In genomic region chr1:93317943-93318342, GRCh38 we compare ENCODE assay signal across 23 cellular contexts.
"Had no signal": no experiment of that assay in that cellular context is flagged by ENCODE, and none has a peak within 500 bp of the region (broad histone marks: within the 10 kb centered on the region; RNA-seq: fewer than 3 reads in every experiment).

No MANE protein-coding gene starts in this region.

- H3K4me3 ChIP-seq: coronary artery, esophagus squamous epithelium, gastrocnemius medialis, heart right ventricle, left lung, lower lobe of right lung had no signal

- H3K9me3 ChIP-seq: esophagus squamous epithelium, gastrocnemius medialis, heart right ventricle, left lung, lower lobe of right lung had no signal

- ATAC-seq: effector memory CD8-positive, alpha-beta T cell; esophagus mucosa had no signal

- H3K27me3 Mint-ChIP-seq: effector memory CD8-positive, alpha-beta T cell; memory B cell; naive thymus-derived CD4-positive, alpha-beta T cell had no signal

- H3K27me3 ChIP-seq: esophagus squamous epithelium, gastrocnemius medialis, heart right ventricle, left lung had no signal

- DNase-seq: effector CD8-positive, alpha-beta T cell; effector memory CD8-positive, alpha-beta T cell; endodermal cell; erythroblast; esophagus squamous epithelium; foreskin fibroblast; foreskin melanocyte; glutamatergic neuron; left ventricle myocardium superior; mesendoderm; naive thymus-derived CD4-positive, alpha-beta T cell had no signal

- H3K4me3 Mint-ChIP-seq: effector memory CD8-positive, alpha-beta T cell; endodermal cell; memory B cell; naive thymus-derived CD4-positive, alpha-beta T cell had no signal

- H3K4me1 Mint-ChIP-seq: endodermal cell, memory B cell had no signal

- FAIRE-seq: colon, endometrium, islet of Langerhans, keratinocyte had no signal

- H3K27ac ChIP-seq: coronary artery, epithelial cell of prostate, gastrocnemius medialis, heart right ventricle, left lung, lower lobe of right lung had no signal

- H3K9me3 Mint-ChIP-seq: effector memory CD8-positive, alpha-beta T cell; memory B cell; naive thymus-derived CD4-positive, alpha-beta T cell had no signal

- H3K4me1 ChIP-seq: gastrocnemius medialis, left lung, lower lobe of right lung had no signal

- H3K36me3 ChIP-seq: esophagus squamous epithelium, gastrocnemius medialis, heart right ventricle, left lung, lower lobe of right lung had no signal

- H3K27ac Mint-ChIP-seq: effector memory CD8-positive, alpha-beta T cell; endodermal cell; memory B cell; naive thymus-derived CD4-positive, alpha-beta T cell had no signal
